9 cellular contexts compared by ENCODE assay signal in genomic region chr3:58526124-58526957, GRCh38. TPM values are rescaled to one million over a fixed set of nuclear protein-coding genes. Genes with fewer than 3 reads are reported as not detected.
DNase-seq lines count a peak whose midpoint lies in the region; FAIRE-seq and TF ChIP-seq lines count a peak whose summit lies in the region.
"Had no signal": no experiment of that assay in that cellular context is flagged by ENCODE, and none has a peak within 500 bp of the region (broad histone marks: within the 10 kb centered on the region; RNA-seq: fewer than 3 reads in every experiment).

No MANE protein-coding gene starts in this region.

- H3K9me3 ChIP-seq in adipocyte (ENCODE audit: control insufficient read depth, low read length) = no peaks in the 10 kb centered on the region

- no peak overlapping the region for H3K4me3 ChIP-seq in adipocyte (ENCODE audit: low read length)
- no peak overlapping the region for H3K4me3 ChIP-seq in kidney epithelial cell (ENCODE audit: low read depth, low read length)

- no peak overlapping the region for H3K9ac ChIP-seq in adipocyte (ENCODE audit: low read length)

- DNase-seq in AG09319 (ENCODE audit: extremely low read depth, low read depth) (peak; percentile 57), HTR-8/SVneo (ENCODE audit: insufficient read length, low spot score) (peak; percentile 87), adipocyte (ENCODE audit: low read depth) (peak; percentile 83), kidney epithelial cell (ENCODE audit: low read depth) (peak; percentile 76), DMS114 treated with DMSO at 0.1 percent for 48 hours (lab: John Stamatoyannopoulos, UW; ENCODE audit: unreplicated experiment) (no peak), NAMALWA (ENCODE audit: low spot score) (no peak), GM10266 (ENCODE audit: extremely low spot score) (no peak)
- no peak for DNase-seq in central memory CD4-positive, alpha-beta T cell
- DNase-seq: activated CD4-positive, CD25-positive, alpha-beta regulatory T cell treated with anti-CD3 and anti-CD28 coated beads, Interleukin-2, amount 50 U/mL, for 72 hours had no signal

- peaks cover 18% of the 10 kb centered on the region for H3K4me1 ChIP-seq in adipocyte (ENCODE audit: control insufficient read depth, insufficient read depth, low read length)

- H3K27me3 ChIP-seq in adipocyte (replicated peaks; ENCODE audit: control insufficient read depth, insufficient read depth, low read length) (no peaks in the 10 kb centered on the region), kidney epithelial cell (ENCODE audit: control insufficient read depth, insufficient read depth, low read length) (no peaks in the 10 kb centered on the region)

- FAIRE-seq in HTR-8/SVneo (lab: Jason Lieb, UNC) = peak; percentile 69

- peaks cover 72% of the 10 kb centered on the region for H3K36me3 ChIP-seq in adipocyte (ENCODE audit: control insufficient read depth, insufficient read depth, low read length, severe bottlenecking)
- H3K36me3 ChIP-seq in kidney epithelial cell (ENCODE audit: control insufficient read depth, insufficient read depth, low read length) = no peaks in the 10 kb centered on the region

- TF ChIP-seq CTCF in AG09319 (IDR thresholded peaks at IDR 0.05; ENCODE audit: low read depth, low read length) = no peak
- TF ChIP-seq CTCF in kidney epithelial cell (IDR thresholded peaks at IDR 0.05; ENCODE audit: insufficient read depth, low read length, poor library complexity, severe bottlenecking) = no peak
- TF ChIP-seq CTCF in GM10266 (IDR thresholded peaks at IDR 0.05; ENCODE audit: control insufficient read depth, insufficient read depth, low read depth, missing control alignments) = no peak

RNA-seq across cellular contexts. Expression of gene ACOX2, which starts 10.6 kb away (rescaled TPM):
- total RNA-seq in kidney epithelial cell = 0.38 and 0.41 TPM in 2 replicates

RNA-seq across cellular contexts. Expression of gene KCTD6, which starts 34.4 kb away (rescaled TPM):
- total RNA-seq in kidney epithelial cell = 6.5 and 7.6 TPM in 2 replicates

RNA-seq across cellular contexts. Expression of gene FAM107A, which starts 50.9 kb away (rescaled TPM):
- total RNA-seq in kidney epithelial cell = 0.63 TPM in 1 of 2 replicates, not detected in the other

Comparison
In these comparisons a context has a peak if more than half of its experiments do, and no peak if none do; other contexts are left out.
1. DNase-seq: peak in AG09319 (single experiment), HTR-8/SVneo (single experiment), adipocyte (single experiment) and kidney epithelial cell (single experiment); none in central memory CD4-positive, alpha-beta T cell (single experiment), DMS114 treated with DMSO at 0.1 percent for 48 hours (single experiment), NAMALWA (single experiment) and GM10266 (single experiment).